ENCODE assay signal across 8 cellular contexts in genomic region chr1:165592945-165593823, GRCh38. TPM values are rescaled to one million over a fixed set of nuclear protein-coding genes. Genes with fewer than 3 reads are reported as not detected.
DNase-seq lines count a peak whose midpoint lies in the region; ATAC-seq and TF ChIP-seq lines count a peak whose summit lies in the region.

No MANE protein-coding gene starts in this region.

- no peak overlapping the region for H3K27ac ChIP-seq in IMR-90 (ENCODE audit: insufficient read depth, low read length)
- H3K27ac ChIP-seq in esophagus squamous epithelium = no peak overlapping the region
- no peak overlapping the region for H3K27ac ChIP-seq in neural cell (ENCODE audit: low read length)
- no peak overlapping the region for H3K27ac ChIP-seq in stomach

- TF ChIP-seq EP300 in neural cell (conservative IDR thresholded peaks at IDR 0.05; ENCODE audit: poor library complexity, severe bottlenecking) (no peak), stomach (IDR thresholded peaks at IDR 0.05) (no peak)

- intact Hi-C loops in IMR-90 (cut with micrococcal nuclease) (loop anchor here (1.0 to 10.0 kb wide), 5 partner anchors 189 to 478 kb away; no protein-coding TSS in a partner anchor), esophagus squamous epithelium (cut with DNase I) (loop anchor here (2.0 kb wide), 1 partner anchor 200 kb away; no protein-coding TSS in a partner anchor), stomach (cut with DNase I; ENCODE audit: low total_unique reads) (loop anchor here (5.0 kb wide), 1 partner anchor 186 kb away; no protein-coding TSS in a partner anchor)

- H3K4me3 ChIP-seq in IMR-90 (ENCODE audit: insufficient read depth, low read depth, low read length) (no peak overlapping the region), esophagus squamous epithelium (no peak overlapping the region), neural cell (ENCODE audit: low read length) (no peak overlapping the region), stomach (no peak overlapping the region)

- no peak overlapping the region for H3K23ac ChIP-seq in IMR-90 (ENCODE audit: low read depth, low read length)

- H4K8ac ChIP-seq in IMR-90 (ENCODE audit: low read depth in 2 of 2, low read length in 2 of 2) = no peak overlapping the region

- H3K79me1 ChIP-seq in IMR-90 (ENCODE audit: low read depth in 1 of 2, low read length in 2 of 2) = no peaks in the 10 kb centered on the region

- no peaks in the 10 kb centered on the region; the same call in 1 of the 2 replicates for H3K9me1 ChIP-seq in IMR-90 (ENCODE audit: insufficient read depth, low read length)

- TF ChIP-seq RAD21 in IMR-90 (IDR thresholded peaks at IDR 0.05; ENCODE audit: low read length) = peak; percentile 94
- TF ChIP-seq RAD21 in neural cell (conservative IDR thresholded peaks at IDR 0.05) = peak; percentile 98

- H3K79me2 ChIP-seq in neural cell (replicated peaks; ENCODE audit: insufficient read depth, low read length) = no peaks in the 10 kb centered on the region

- no peak overlapping the region for H3K56ac ChIP-seq in IMR-90 (ENCODE audit: extremely low read depth, insufficient read depth, low read length)

- peak; percentile 76 for DNase-seq in IMR-90
- DNase-seq in OCI-M2 (lab: John Stamatoyannopoulos, UW; ENCODE audit: unreplicated experiment) = peak; percentile 13
- peak; percentile 58 for DNase-seq in activated T-cell treated with anti-CD3 and anti-CD28 coated beads for 48 hours (ENCODE audit: low read depth)
- no peak for DNase-seq in esophagus squamous epithelium (lab: John Stamatoyannopoulos, UW)
- DNase-seq in stomach = peak; percentile 85

- ATAC-seq in IMR-90 (ENCODE audit: low read depth) (peak; percentile 66), HG03039 (IDR thresholded peaks at IDR 0.05; ENCODE audit: unreplicated experiment) (no peak)

- no peak overlapping the region for H2BK15ac ChIP-seq in IMR-90 (ENCODE audit: low read depth, low read length)

- dilution Hi-C loops in IMR-90 (cut with HindIII; ENCODE audit: low sequenced_read_pairs, unreplicated experiment) = loop anchor here (25.0 kb wide), 1 partner anchor 206 kb away; no protein-coding TSS in a partner anchor

- BruUV-seq in IMR-90 (replicated peaks; lab: Mats Ljungman, UMichigan) = no TSS peak

- H3K4me2 ChIP-seq in IMR-90 (ENCODE audit: low read depth, low read length) (no peak overlapping the region), neural cell (ENCODE audit: low read length) (no peak overlapping the region)

- CTCF ChIA-PET in IMR-90 (lab: Yijun Ruan, JAX) = interaction anchor here (0.7 to 3.5 kb wide), 8 partner anchors 17 to 225 kb away, joined by 3 to 29 read pairs (median 4); no protein-coding TSS in a partner anchor

- no peaks in the 10 kb centered on the region for H3K36me3 ChIP-seq in IMR-90 (ENCODE audit: control insufficient read depth, insufficient read depth, low read length)
- H3K36me3 ChIP-seq in esophagus squamous epithelium = no peaks in the 10 kb centered on the region
- no peaks in the 10 kb centered on the region for H3K36me3 ChIP-seq in neural cell (ENCODE audit: insufficient read depth, low read length)
- H3K36me3 ChIP-seq in stomach = no peaks in the 10 kb centered on the region

- TF ChIP-seq POLR2A in IMR-90 (IDR thresholded peaks at IDR 0.05; ENCODE audit: low read depth, low read length) = no peak
- TF ChIP-seq POLR2A in esophagus squamous epithelium (IDR thresholded peaks at IDR 0.05) = no peak
- TF ChIP-seq POLR2A in stomach (IDR thresholded peaks at IDR 0.05) = no peak

- no peak overlapping the region for H2AFZ ChIP-seq in IMR-90 (replicated peaks; ENCODE audit: low read length, poor library complexity)
- no peak overlapping the region for H2AFZ ChIP-seq in neural cell (ENCODE audit: low read depth, low read length)

- no peak overlapping the region for H2BK20ac ChIP-seq in IMR-90 (ENCODE audit: low read depth, low read length)

- no peak overlapping the region for H4K91ac ChIP-seq in IMR-90 (ENCODE audit: insufficient read depth, low read depth, low read length)

- H2BK5ac ChIP-seq in IMR-90 (ENCODE audit: low read depth, low read length, poor library complexity, severe bottlenecking) = no peak overlapping the region

- H3K9me3 ChIP-seq in IMR-90 (ENCODE audit: control insufficient read depth, insufficient read depth, low read length) (no peaks in the 10 kb centered on the region), esophagus squamous epithelium (no peaks in the 10 kb centered on the region), neural cell (ENCODE audit: low read length) (no peaks in the 10 kb centered on the region), stomach (no peaks in the 10 kb centered on the region)

- no peak overlapping the region for H3K14ac ChIP-seq in IMR-90 (replicated peaks; ENCODE audit: low read depth, low read length)

- in situ Hi-C loops in IMR-90 (cut with MboI; ENCODE audit: low sequenced_read_pairs) = loop anchor here (5.0 to 25.0 kb wide), 2 partner anchors 201 to 456 kb away; no protein-coding TSS in a partner anchor

- H3F3A ChIP-seq in neural cell (ENCODE audit: insufficient read depth, low read length, poor library complexity, severe bottlenecking) = no peaks in the 10 kb centered on the region

- no peak overlapping the region for H3K18ac ChIP-seq in IMR-90 (ENCODE audit: low read depth, low read length)

- POLR2A ChIA-PET in IMR-90 (lab: Charles Lee; ENCODE audit: unreplicated experiment) = no interaction called here

- no peak overlapping the region for H2BK120ac ChIP-seq in IMR-90 (ENCODE audit: low read depth, low read length)

- H3K4me1 ChIP-seq in IMR-90 (ENCODE audit: control insufficient read depth, insufficient read depth, low read length) (peaks cover 2% of the 10 kb centered on the region; the same call in 1 of the 2 replicates), esophagus squamous epithelium (peaks cover 5 to 20% (median 8%) of the 10 kb centered on the region in 3 donors), stomach (peaks cover 5 to 8% (median 7%) of the 10 kb centered on the region in 4 donors)

- H3K9me2 ChIP-seq in neural cell (ENCODE audit: insufficient read depth, low read length) = no peaks in the 10 kb centered on the region

- H2AK5ac ChIP-seq in IMR-90 (ENCODE audit: low read depth, low read length) = no peak overlapping the region

- no peak overlapping the region for H3K4ac ChIP-seq in IMR-90 (ENCODE audit: low read depth, low read length)

- H4K20me1 ChIP-seq in IMR-90 (ENCODE audit: insufficient read depth, low read length) = no peaks in the 10 kb centered on the region
- no peaks in the 10 kb centered on the region for H4K20me1 ChIP-seq in neural cell (ENCODE audit: insufficient read depth)

- no peak overlapping the region for H4K5ac ChIP-seq in IMR-90 (ENCODE audit: low read depth, low read length)

- H2AK9ac ChIP-seq in IMR-90 (replicated peaks; ENCODE audit: low read depth, low read length, poor library complexity) = no peak overlapping the region

- WGBS in IMR-90 (ENCODE audit: extremely low coverage in 2 of 2, insufficient read length in 1 of 2), 2 experiments = no CpG with 5 or more reads among the region's 10 CpGs
- 1 to 2% methylated on average over 9 to 10 of the region's 10 CpGs for whole genome bisulfite sequencing in esophagus squamous epithelium, 2 donors
- 0 to 5% (median 1%) methylated on average over 10 of the region's 10 CpGs for WGBS in stomach, 5 donors

- H3K9ac ChIP-seq in IMR-90 (ENCODE audit: low read depth, low read length) (no peak overlapping the region), neural cell (ENCODE audit: low read length) (no peak overlapping the region)

- H3K27me3 ChIP-seq in IMR-90 (ENCODE audit: control insufficient read depth, insufficient read depth, low read length) (peaks cover 7% of the 10 kb centered on the region), esophagus squamous epithelium (peaks cover 0 to 43% (median 0%) of the 10 kb centered on the region in 4 donors), neural cell (ENCODE audit: insufficient read depth, low read depth, low read length) (no peaks in the 10 kb centered on the region), stomach (peaks cover 0 to 35% (median 0%) of the 10 kb centered on the region in 3 donors)

- peak; percentile 69 for TF ChIP-seq CTCF in GM12874 (IDR thresholded peaks at IDR 0.05; ENCODE audit: insufficient read depth, low read depth, low read length)
- TF ChIP-seq CTCF in IMR-90 (conservative IDR thresholded peaks at IDR 0.05; ENCODE audit: low read depth, low read length) = peak; percentile 97
- TF ChIP-seq CTCF in esophagus squamous epithelium (IDR thresholded peaks at IDR 0.05) = peak; percentile 73 to 97 (median 94)
- peak; percentile 96 for TF ChIP-seq CTCF in neural cell (IDR thresholded peaks at IDR 0.05; ENCODE audit: poor library complexity, severe bottlenecking)
- peak in 6 of 7 experiments; percentile 82 to 96 (median 94) for TF ChIP-seq CTCF in stomach (IDR thresholded peaks at IDR 0.05)

TF ChIP-seq in IMR-90, 13 proteins besides CTCF, POLR2A, EP300 and RAD21:
- TF ChIP-seq BHLHE40 (IDR thresholded peaks at IDR 0.05; ENCODE audit: low read depth, low read length) (no peak), SMC3 (IDR thresholded peaks at IDR 0.05; ENCODE audit: low read depth, low read length) (peak; percentile 80)

RNA-seq across cellular contexts. Expression of gene MGST3, which starts 37.9 kb away (rescaled TPM):
- total RNA-seq in IMR-90 (2012; rRNA removed) (132 and 159 TPM in 2 replicates), esophagus squamous epithelium (100 to 1,000 TPM in 1 of 4 donors, 10 to 100 TPM in 3; 64.7 to 103 (median 82.9) TPM), stomach (100 to 1,000 TPM in 4 of 5 donors, 10 to 100 TPM in 1; 46.1 to 310 (median 120) TPM)
- polyA plus RNA-seq in IMR-90 (2012; rRNA removed) (213 and 284 TPM in 2 replicates), neural cell (213 and 219 TPM in 2 replicates), stomach (100 to 1,000 TPM; 107 to 178 (median 127) TPM)
- 205 and 256 TPM in 2 replicates for polyA plus RNA-seq in IMR-90 (2012; cell fraction: cytosol; rRNA removed)
- polyA plus RNA-seq in IMR-90 (2012; cell fraction: nucleus; rRNA removed; ENCODE audit: low replicate concordance) = 46.8 and 155 TPM in 2 replicates
- polyA minus RNA-seq in neural cell = 65.7 and 66.3 TPM in 2 replicates

RNA-seq across cellular contexts. Expression of gene LRRC52, which starts 49.4 kb away (rescaled TPM):
- not detected in 2 replicates for total RNA-seq in IMR-90 (2012; rRNA removed)
- not detected in 2 replicates for polyA plus RNA-seq in IMR-90 (2012; rRNA removed)
- not detected in 2 replicates for polyA plus RNA-seq in IMR-90 (2012; cell fraction: cytosol; rRNA removed)
- polyA plus RNA-seq in IMR-90 (2012; cell fraction: nucleus; rRNA removed; ENCODE audit: low replicate concordance) = not detected in 2 replicates
- not detected for total RNA-seq in esophagus squamous epithelium
- polyA plus RNA-seq in neural cell = not detected in 2 replicates
- not detected in 2 replicates for polyA minus RNA-seq in neural cell
- not detected for total RNA-seq in stomach
- polyA plus RNA-seq in stomach = not detected
